Comparison of ENCODE assay signal across 9 cellular contexts in genomic region chrX:71067079-71067478, GRCh38. TPM values are rescaled to one million over a fixed set of nuclear protein-coding genes. Genes with fewer than 3 reads are reported as not detected.
DNase-seq lines count a peak whose midpoint lies in the region; ATAC-seq and TF ChIP-seq lines count a peak whose summit lies in the region.
"Had no signal": no experiment of that assay in that cellular context is flagged by ENCODE, and none has a peak within 500 bp of the region (broad histone marks: within the 10 kb centered on the region; RNA-seq: fewer than 3 reads in every experiment).

No MANE protein-coding gene starts in this region.

- H3K27me3 Mint-ChIP-seq in stimulated activated naive CD8-positive, alpha-beta T cell treated with anti-CD3 and anti-CD28 coated beads, Interleukin-15, Interleukin-2, amounts not matched to agents 100 ng/mL and 50 ng/mL, for 24 hours: no peaks in the 10 kb centered on the region
- H3K27me3 Mint-ChIP-seq in chondrocyte (ENCODE audit: low read depth): no peaks in the 10 kb centered on the region

- POLR2A ChIA-PET in RWPE1 (lab: Yijun Ruan, JAX; ENCODE audit: low non-redundant PET): no interaction called here

- no peak overlapping the region for H3K4me3 ChIP-seq in mucosa of stomach (ENCODE audit: low read length)

- peaks cover 3% of the 10 kb centered on the region for H3K4me1 ChIP-seq in mucosa of stomach (ENCODE audit: control insufficient read depth, insufficient read depth, low read length)

- ATAC-seq in stimulated activated naive CD8-positive, alpha-beta T cell treated with anti-CD3 and anti-CD28 coated beads, Interleukin-15, Interleukin-2, amounts not matched to agents 100 U/mL and 50 U/mL, for 24 hours: no peak
- ATAC-seq in GM18861 (IDR thresholded peaks at IDR 0.05; ENCODE audit: unreplicated experiment) (no peak), GM19023 (IDR thresholded peaks at IDR 0.05; ENCODE audit: unreplicated experiment) (no peak)

- CTCF ChIA-PET in RWPE1 (lab: Yijun Ruan, JAX): interaction anchor here (0.6 kb wide), 1 partner anchor 30 kb away, joined by 5 read pairs; no protein-coding TSS in a partner anchor

- peaks cover 17% of the 10 kb centered on the region for H3K4me1 Mint-ChIP-seq in stimulated activated naive CD8-positive, alpha-beta T cell treated with anti-CD3 and anti-CD28 coated beads, Interleukin-15, Interleukin-2, amounts not matched to agents 100 ng/mL and 50 ng/mL, for 24 hours (ENCODE audit: low read depth)
- H3K4me1 Mint-ChIP-seq in chondrocyte (ENCODE audit: low read depth): peaks cover 7% of the 10 kb centered on the region

- no peak overlapping the region for H3K27ac ChIP-seq in RWPE1

- TF ChIP-seq CTCF in chondrocyte (IDR thresholded peaks at IDR 0.05): no peak
- no peak for TF ChIP-seq CTCF in RWPE1 (conservative IDR thresholded peaks at IDR 0.05; ENCODE audit: low read depth)

- H3K4me3 Mint-ChIP-seq in stimulated activated naive CD8-positive, alpha-beta T cell treated with anti-CD3 and anti-CD28 coated beads, Interleukin-15, Interleukin-2, amounts not matched to agents 100 ng/mL and 50 ng/mL, for 24 hours: peak overlapping the region; percentile 95
- H3K4me3 Mint-ChIP-seq in chondrocyte (ENCODE audit: unreplicated experiment): peak overlapping the region; percentile 95

- peaks cover 17% of the 10 kb centered on the region for H3K36me3 Mint-ChIP-seq in stimulated activated naive CD8-positive, alpha-beta T cell treated with anti-CD3 and anti-CD28 coated beads, Interleukin-15, Interleukin-2, amounts not matched to agents 100 ng/mL and 50 ng/mL, for 24 hours (ENCODE audit: low read depth)
- H3K36me3 Mint-ChIP-seq in chondrocyte (ENCODE audit: low read depth): no peaks in the 10 kb centered on the region

- H3K9me3 Mint-ChIP-seq in stimulated activated naive CD8-positive, alpha-beta T cell treated with anti-CD3 and anti-CD28 coated beads, Interleukin-15, Interleukin-2, amounts not matched to agents 100 ng/mL and 50 ng/mL, for 24 hours: no peaks in the 10 kb centered on the region
- H3K9me3 Mint-ChIP-seq in chondrocyte (ENCODE audit: low read depth): no peaks in the 10 kb centered on the region

- no peaks in the 10 kb centered on the region for H3K9me3 ChIP-seq in mucosa of stomach (ENCODE audit: control insufficient read depth, low read length)

- H3K27ac Mint-ChIP-seq in stimulated activated naive CD8-positive, alpha-beta T cell treated with anti-CD3 and anti-CD28 coated beads, Interleukin-15, Interleukin-2, amounts not matched to agents 100 ng/mL and 50 ng/mL, for 24 hours: no peak overlapping the region
- peak overlapping the region; percentile 93 for H3K27ac Mint-ChIP-seq in chondrocyte (ENCODE audit: unreplicated experiment)

- DNase-seq in stimulated activated naive CD8-positive, alpha-beta T cell treated with anti-CD3 and anti-CD28 coated beads, Interleukin-15, Interleukin-2, amounts not matched to agents 100 U/mL and 50 U/mL, for 24 hours: no peak
- DNase-seq in chondrocyte (ENCODE audit: low spot score): no peak
- DNase-seq in RWPE1 (ENCODE audit: low spot score): no peak
- DNase-seq in NCI-H146 treated with DMSO at 0.1 percent for 48 hours (lab: John Stamatoyannopoulos, UW; ENCODE audit: unreplicated experiment): no peak
- DNase-seq: NCI-H2029 had no signal

- H3K9ac ChIP-seq in mucosa of stomach (ENCODE audit: low read length): peak overlapping the region; percentile 72

- no peaks in the 10 kb centered on the region for H3K27me3 ChIP-seq in mucosa of stomach (ENCODE audit: control insufficient read depth, insufficient read depth, low read length)

- H3K36me3 ChIP-seq in mucosa of stomach (ENCODE audit: control insufficient read depth, insufficient read depth, low read length): no peaks in the 10 kb centered on the region

RNA-seq across cellular contexts. Expression of gene SNX12, which starts 1.1 kb away (rescaled TPM):
- 52.9 to 66.6 TPM (median 60.9 TPM) in 3 replicates for total RNA-seq in chondrocyte

RNA-seq across cellular contexts. Expression of gene FOXO4, which starts 28.6 kb away (rescaled TPM):
- 7.9 to 9.3 TPM (median 8.2 TPM) in 3 replicates for total RNA-seq in chondrocyte

RNA-seq across cellular contexts. Expression of gene CXorf65, which starts 39.5 kb away (rescaled TPM):
- not detected in 3 replicates for total RNA-seq in chondrocyte

RNA-seq across cellular contexts. Expression of gene IL2RG, which starts 44.3 kb away (rescaled TPM):
- not detected in 3 replicates for total RNA-seq in chondrocyte

RNA-seq across cellular contexts. Expression of gene MED12, which starts 51.3 kb away (rescaled TPM):
- total RNA-seq in chondrocyte: 32.8 to 39.8 TPM (median 33.4 TPM) in 3 replicates
